In genomic region chr5:157116483-157116954, GRCh38 we compare ENCODE assay signal across 14 cellular contexts. TPM values are rescaled to one million over a fixed set of nuclear protein-coding genes. Genes with fewer than 3 reads are reported as not detected.
DNase-seq lines count a peak whose midpoint lies in the region; ATAC-seq and TF ChIP-seq lines count a peak whose summit lies in the region.
"Had no signal": no experiment of that assay in that cellular context is flagged by ENCODE, and none has a peak within 500 bp of the region (broad histone marks: within the 10 kb centered on the region; RNA-seq: fewer than 3 reads in every experiment).

No MANE protein-coding gene starts in this region.

- peaks cover 6 to 10% (median 7%) of the 10 kb centered on the region in 4 donors for H3K4me1 Mint-ChIP-seq in CD4-positive, alpha-beta memory T cell
- H3K4me1 Mint-ChIP-seq in mesothelial cell of epicardium, result no peaks in the 10 kb centered on the region

- ATAC-seq in GM18519 (IDR thresholded peaks at IDR 0.05; ENCODE audit: low FRiP score, unreplicated experiment) (peak; percentile 73), HG02610 (IDR thresholded peaks at IDR 0.05; ENCODE audit: unreplicated experiment) (peak; percentile 84), HG03575 (IDR thresholded peaks at IDR 0.05; ENCODE audit: extremely low read depth, insufficient number of reproducible peaks, low FRiP score, unreplicated experiment) (peak; percentile 58), GM21737 (IDR thresholded peaks at IDR 0.05; ENCODE audit: unreplicated experiment) (no peak)
- ATAC-seq: gastroesophageal sphincter had no signal

- TF ChIP-seq CTCF in mesothelial cell of epicardium (IDR thresholded peaks at IDR 0.05; ENCODE audit: unreplicated experiment) (no peak), ovary (IDR thresholded peaks at IDR 0.05) (no peak)

- no peaks in the 10 kb centered on the region for H3K27me3 ChIP-seq in CD4-positive, alpha-beta memory T cell (ENCODE audit: insufficient read depth, low read length)
- H3K27me3 ChIP-seq in ovary, result no peaks in the 10 kb centered on the region
- H3K27me3 ChIP-seq: gastroesophageal sphincter had no signal

- CTCF ChIA-PET in CD4-positive, alpha-beta memory T cell (lab: Charles Lee; ENCODE audit: partially characterized antibody), result interaction anchor here (1.0 to 2.0 kb wide), 2 partner anchors 9 to 15 kb away, joined by 3 to 6 read pairs; no protein-coding TSS in a partner anchor

- no peak overlapping the region for H3K4me3 ChIP-seq in CD4-positive, alpha-beta memory T cell (ENCODE audit: low read length in 2 of 2)
- no peak overlapping the region for H3K4me3 ChIP-seq in ovary
- H3K4me3 ChIP-seq: gastroesophageal sphincter had no signal

- TF ChIP-seq EP300 in ovary (IDR thresholded peaks at IDR 0.05), result no peak

- DNase-seq in CD4-positive, alpha-beta memory T cell, result no peak
- no peak for DNase-seq in mesothelial cell of epicardium (ENCODE audit: low spot score in 2 of 2, unreplicated experiment in 2 of 2)
- no peak for DNase-seq in NCI-H2107 treated with DMSO at 0.1 percent for 48 hours (lab: John Stamatoyannopoulos, UW; ENCODE audit: unreplicated experiment)
- DNase-seq in ovary, result no peak
- DNase-seq: NCI-H146, retina had no signal

- no peaks in the 10 kb centered on the region for H3K27me3 Mint-ChIP-seq in CD4-positive, alpha-beta memory T cell
- H3K27me3 Mint-ChIP-seq in mesothelial cell of epicardium (ENCODE audit: low read depth), result no peaks in the 10 kb centered on the region

- peaks cover 4% of the 10 kb centered on the region in 2 donors for H3K36me3 Mint-ChIP-seq in CD4-positive, alpha-beta memory T cell
- no peaks in the 10 kb centered on the region for H3K36me3 Mint-ChIP-seq in mesothelial cell of epicardium

- no peaks in the 10 kb centered on the region for H3K9me3 ChIP-seq in CD4-positive, alpha-beta memory T cell (ENCODE audit: control insufficient read depth in 1 of 2, low read length in 2 of 2)
- H3K9me3 ChIP-seq in ovary, result peaks cover 0 to 3% of the 10 kb centered on the region in 2 donors

- TF ChIP-seq POLR2A in ovary (IDR thresholded peaks at IDR 0.05), result no peak

- H3K36me3 ChIP-seq in CD4-positive, alpha-beta memory T cell (ENCODE audit: insufficient read depth, low read length), result no peaks in the 10 kb centered on the region
- no peaks in the 10 kb centered on the region for H3K36me3 ChIP-seq in ovary
- H3K36me3 ChIP-seq: gastroesophageal sphincter had no signal

- peak overlapping the region in 1 of 8 donors; percentile 40 for H3K4me3 Mint-ChIP-seq in CD4-positive, alpha-beta memory T cell
- no peak overlapping the region for H3K4me3 Mint-ChIP-seq in mesothelial cell of epicardium

- WGBS in ovary, 3 donors, result 69 to 73% (median 69%) methylated on average over 6 of the region's 6 CpGs

- peak overlapping the region in 4 of 7 donors; percentile 29 to 70 (median 64) for H3K27ac Mint-ChIP-seq in CD4-positive, alpha-beta memory T cell
- H3K27ac Mint-ChIP-seq in mesothelial cell of epicardium, result no peak overlapping the region

- H3K27ac ChIP-seq in CD4-positive, alpha-beta memory T cell (ENCODE audit: low read depth, low read length), result no peak overlapping the region
- H3K27ac ChIP-seq in ovary, result no peak overlapping the region
- H3K27ac ChIP-seq: C4-2B, gastroesophageal sphincter had no signal

- peaks cover 0 to 9% (median 5%) of the 10 kb centered on the region in 8 donors for H3K9me3 Mint-ChIP-seq in CD4-positive, alpha-beta memory T cell
- H3K9me3 Mint-ChIP-seq in mesothelial cell of epicardium, result peaks cover 6% of the 10 kb centered on the region

- H3K4me1 ChIP-seq in CD4-positive, alpha-beta memory T cell (ENCODE audit: insufficient read depth, low read length), result no peaks in the 10 kb centered on the region
- H3K4me1 ChIP-seq in ovary (ENCODE audit: insufficient read depth), result no peaks in the 10 kb centered on the region

- POLR2A ChIA-PET in CD4-positive, alpha-beta memory T cell (lab: Charles Lee; ENCODE audit: partially characterized antibody), result interaction anchor here (1.4 kb wide), 1 partner anchor 26 kb away, joined by 4 read pairs; the partner anchor contains the start of gene MED7

- intact Hi-C loops in CD4-positive, alpha-beta memory T cell (cut with micrococcal nuclease), result no loop called here
- intact Hi-C loops in ovary (cut with DNase I), result no loop called here

RNA-seq across cellular contexts. Expression of gene HAVCR2, which starts 7.7 kb away (rescaled TPM):
- 1 to 10 TPM; 2.7 to 4.5 TPM for total RNA-seq in CD4-positive, alpha-beta memory T cell
- polyA plus RNA-seq in CD4-positive, alpha-beta memory T cell, result 1 to 10 TPM; 4.9 to 8.4 TPM
- total RNA-seq in mesothelial cell of epicardium, result 0.84 to 1.2 TPM (median 0.86 TPM) in 3 replicates
- total RNA-seq in ovary, result 1 to 10 TPM; 1.3 to 8.8 (median 2.9) TPM
- 10 to 100 TPM in 1 of 2 donors, 1 to 10 TPM in 1; 1.6 to 12.0 TPM for polyA plus RNA-seq in ovary
- total RNA-seq: lung microvascular endothelial cell had no signal

RNA-seq across cellular contexts. Expression of gene MED7, which starts 26.1 kb away (rescaled TPM):
- total RNA-seq in CD4-positive, alpha-beta memory T cell, result 10 to 100 TPM; 18.9 to 20.3 TPM
- polyA plus RNA-seq in CD4-positive, alpha-beta memory T cell, result 10 to 100 TPM; 13.6 to 16.6 TPM
- 9.8 to 11.1 TPM (median 11.1 TPM) in 3 replicates for total RNA-seq in mesothelial cell of epicardium
- total RNA-seq in ovary, result 10 to 100 TPM in 5 of 7 donors, 1 to 10 TPM in 2; 7.7 to 14.2 (median 11.5) TPM
- polyA plus RNA-seq in ovary, result 10 to 100 TPM; 10.3 to 15.1 TPM

RNA-seq across cellular contexts. Expression of gene GARIN3, which starts 49.5 kb away (rescaled TPM):
- not detected for total RNA-seq in CD4-positive, alpha-beta memory T cell
- not detected for polyA plus RNA-seq in CD4-positive, alpha-beta memory T cell
- total RNA-seq in mesothelial cell of epicardium (not detected in 3 replicates), ovary (not detected)
- not detected for polyA plus RNA-seq in ovary
- total RNA-seq: cerebellum, gastroesophageal sphincter, lung microvascular endothelial cell had no signal

RNA-seq across cellular contexts. Expression of gene HAVCR1, which starts 57.6 kb away (rescaled TPM):
- 10 to 100 TPM in 1 of 2 experiments, 1 to 10 TPM in 1; 5.7 to 10.1 TPM for total RNA-seq in CD4-positive, alpha-beta memory T cell
- under 1 TPM; 0.91 TPM for polyA plus RNA-seq in CD4-positive, alpha-beta memory T cell
- total RNA-seq in mesothelial cell of epicardium, result 0.20 to 0.66 TPM (median 0.25 TPM) in 3 replicates
- under 1 TPM in 1 of 7 donors, not detected in 6; 0.23 TPM for total RNA-seq in ovary
- not detected for polyA plus RNA-seq in ovary
- total RNA-seq: lung microvascular endothelial cell had no signal
